ENCODE assay signal across 18 cellular contexts in the genomic region with DNA sequence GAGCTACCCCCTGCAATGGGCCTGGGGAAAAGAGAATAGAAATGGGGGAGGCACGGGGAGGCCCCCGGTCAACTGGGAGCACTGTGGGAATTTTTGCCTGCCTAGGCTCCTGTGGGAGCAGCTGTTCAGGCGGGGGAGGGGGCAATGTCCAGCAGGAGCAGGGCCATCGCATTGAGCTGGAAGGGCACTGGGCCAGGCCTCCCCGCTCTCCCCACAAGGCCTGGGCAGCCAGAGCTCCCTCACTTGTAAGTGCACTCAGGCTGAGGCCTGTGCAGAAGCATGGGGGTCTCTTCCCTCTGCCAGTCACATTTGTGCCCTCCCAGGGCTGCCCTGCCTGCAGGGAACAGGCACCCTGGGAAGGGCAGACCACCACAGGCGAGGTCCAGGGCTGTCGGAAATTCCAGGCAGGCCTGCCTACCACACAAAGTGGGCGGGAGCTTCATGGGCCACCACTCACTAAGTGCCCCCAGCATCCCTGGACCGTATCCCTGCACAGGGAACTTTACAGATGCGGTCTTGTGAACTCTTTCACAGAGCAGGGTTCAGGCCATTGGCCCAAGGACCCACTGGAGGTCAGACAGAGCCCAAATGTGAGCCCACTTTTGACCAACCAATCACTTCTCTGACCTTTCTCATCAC. TPM values are rescaled to one million over a fixed set of nuclear protein-coding genes. Genes with fewer than 3 reads are reported as not detected.
DNase-seq lines count a peak whose midpoint lies in the region; TF ChIP-seq lines count a peak whose summit lies in the region.
"Had no signal": no experiment of that assay in that cellular context is flagged by ENCODE, and none has a peak within 500 bp of the region (broad histone marks: within the 10 kb centered on the region; RNA-seq: fewer than 3 reads in every experiment).

No MANE protein-coding gene starts in this region.

- H3K36me3 Mint-ChIP-seq in endothelial cell (ENCODE audit: low read depth, unreplicated experiment) = no peaks in the 10 kb centered on the region
- H3K36me3 Mint-ChIP-seq: CD8-positive, alpha-beta memory T cell had no signal

- H3K27me3 ChIP-seq in H7 (ENCODE audit: control insufficient read depth, insufficient read depth, low read length) (no peaks in the 10 kb centered on the region), osteoblast (ENCODE audit: insufficient read depth, low read length) (no peaks in the 10 kb centered on the region)

- no peak overlapping the region for H3K4me2 ChIP-seq in osteoblast (ENCODE audit: insufficient read depth, low read length)

- H3K36me3 ChIP-seq in H7 (replicated peaks; ENCODE audit: control insufficient read depth, insufficient read depth, low read length) = no peaks in the 10 kb centered on the region
- H3K36me3 ChIP-seq in osteoblast (ENCODE audit: insufficient read depth, low read length) = no peaks in the 10 kb centered on the region

- H2AFZ ChIP-seq in osteoblast (ENCODE audit: low read length) = no peak overlapping the region

- H3K4me3 ChIP-seq in H7 (ENCODE audit: insufficient read depth, low read depth, low read length) (no peak overlapping the region), osteoblast (ENCODE audit: insufficient read depth, low read length) (no peak overlapping the region)

- H3K9me3 ChIP-seq in osteoblast (ENCODE audit: low read depth, low read length) = no peaks in the 10 kb centered on the region

- DNase-seq in H7 (peak; percentile 56), LHCN-M2 (ENCODE audit: low read depth) (peak; percentile 31), endothelial cell (ENCODE audit: low spot score) (no peak), osteoblast (ENCODE audit: insufficient read length, low spot score, missing footprints) (peak; percentile 89), NCI-H2227 (lab: John Stamatoyannopoulos, UW; ENCODE audit: unreplicated experiment) (no peak), SKM-1 treated with dmso at 0.1 percent for 144 hours (lab: John Stamatoyannopoulos, UW; ENCODE audit: unreplicated experiment) (no peak), DMS79 (lab: John Stamatoyannopoulos, UW) (no peak)
- DNase-seq: ACHN, C1 segment of cervical spinal cord, DMS79 treated with DMSO at 0.1 percent for 48 hours, NCI-H1092 treated with DMSO at 0.1 percent for 48 hours, NCI-H146, NCI-H2081 treated with DMSO at 0.1 percent for 48 hours, NCI-H226, NCI-H524, NCI-H82, RPMI8226 had no signal

- H3K79me2 ChIP-seq in osteoblast (ENCODE audit: insufficient read depth, low read length) = no peaks in the 10 kb centered on the region

- no peak overlapping the region for H3K27ac ChIP-seq in osteoblast (ENCODE audit: low read depth, low read length)

- peaks cover 17% of the 10 kb centered on the region for H3K27me3 Mint-ChIP-seq in endothelial cell (ENCODE audit: unreplicated experiment)

- peak overlapping the region; percentile 74 for H3K27ac Mint-ChIP-seq in endothelial cell (ENCODE audit: unreplicated experiment)
- H3K27ac Mint-ChIP-seq: CD8-positive, alpha-beta memory T cell had no signal

- H3K4me3 Mint-ChIP-seq in endothelial cell (ENCODE audit: unreplicated experiment) = no peak overlapping the region
- H3K4me3 Mint-ChIP-seq: CD8-positive, alpha-beta memory T cell had no signal

- no peaks in the 10 kb centered on the region for H3K4me1 ChIP-seq in osteoblast (ENCODE audit: insufficient read depth, low read length)

- H4K20me1 ChIP-seq in osteoblast (ENCODE audit: insufficient read depth, low read length) = no peaks in the 10 kb centered on the region

- H3K9me3 Mint-ChIP-seq in endothelial cell (ENCODE audit: unreplicated experiment) = no peaks in the 10 kb centered on the region
- H3K9me3 Mint-ChIP-seq: CD8-positive, alpha-beta memory T cell had no signal

- TF ChIP-seq CTCF in endothelial cell (IDR thresholded peaks at IDR 0.05; ENCODE audit: unreplicated experiment) = no peak
- no peak for TF ChIP-seq CTCF in osteoblast (IDR thresholded peaks at IDR 0.05; ENCODE audit: extremely low read depth, low read depth, low read length)

- peaks cover 19% of the 10 kb centered on the region for H3K4me1 Mint-ChIP-seq in endothelial cell (ENCODE audit: unreplicated experiment)

RNA-seq across cellular contexts. Expression of a gene that starts 1.1 kb away (rescaled TPM):
- not detected in 2 replicates for total RNA-seq in H7 (2014; rRNA removed; shearing (Covaris generic))
- not detected in 2 replicates for total RNA-seq in LHCN-M2 (2014; rRNA removed)
- polyA plus RNA-seq in LHCN-M2 (2012) = 1.0 TPM
- 0.85 TPM for total RNA-seq in endothelial cell (ENCODE audit: unreplicated experiment)
- total RNA-seq in osteoblast = not detected in 2 replicates
- total RNA-seq: CD8-positive, alpha-beta memory T cell had no signal

RNA-seq across cellular contexts. Expression of a gene that starts 9.8 kb away (rescaled TPM):
- 14.3 and 21.2 TPM in 2 replicates for total RNA-seq in H7 (2014; rRNA removed; shearing (Covaris generic))
- 23.9 and 28.8 TPM in 2 replicates for total RNA-seq in LHCN-M2 (2014; rRNA removed)
- polyA plus RNA-seq in LHCN-M2 (2012) = 27.5 TPM
- total RNA-seq in endothelial cell (ENCODE audit: unreplicated experiment) = 15.3 TPM
- total RNA-seq in osteoblast = 12.7 and 16.3 TPM in 2 replicates

RNA-seq across cellular contexts. Expression of a gene that starts 10.2 kb away (rescaled TPM):
- 0.11 TPM in 1 of 2 replicates, not detected in the other for total RNA-seq in H7 (2014; rRNA removed; shearing (Covaris generic))
- not detected in 2 replicates for total RNA-seq in LHCN-M2 (2014; rRNA removed)
- polyA plus RNA-seq in LHCN-M2 (2012) = 0.01 TPM
- 0.08 TPM for total RNA-seq in endothelial cell (ENCODE audit: unreplicated experiment)
- total RNA-seq in osteoblast = under 0.01 TPM in 1 of 2 replicates, not detected in the other

RNA-seq across cellular contexts. Expression of a gene that starts 29.4 kb away (rescaled TPM):
- total RNA-seq in H7 (2014; rRNA removed; shearing (Covaris generic)) = 13.7 and 19.3 TPM in 2 replicates
- total RNA-seq in LHCN-M2 (2014; rRNA removed) = 10.4 and 10.5 TPM in 2 replicates
- 7.4 TPM for polyA plus RNA-seq in LHCN-M2 (2012)
- total RNA-seq in endothelial cell (ENCODE audit: unreplicated experiment) = 29.1 TPM
- total RNA-seq in osteoblast = 3.8 and 4.7 TPM in 2 replicates

Comparison
In these comparisons a context has a peak if more than half of its experiments do, and no peak if none do; other contexts are left out.
1. DNase-seq: peak in H7 (single experiment), LHCN-M2 (single experiment) and osteoblast (single experiment); none in endothelial cell (single experiment), NCI-H2227 (single experiment), SKM-1 treated with dmso at 0.1 percent for 144 hours (single experiment) and DMS79 (single experiment).